Comparison of ENCODE assay signal across 32 cellular contexts in the genomic region with DNA sequence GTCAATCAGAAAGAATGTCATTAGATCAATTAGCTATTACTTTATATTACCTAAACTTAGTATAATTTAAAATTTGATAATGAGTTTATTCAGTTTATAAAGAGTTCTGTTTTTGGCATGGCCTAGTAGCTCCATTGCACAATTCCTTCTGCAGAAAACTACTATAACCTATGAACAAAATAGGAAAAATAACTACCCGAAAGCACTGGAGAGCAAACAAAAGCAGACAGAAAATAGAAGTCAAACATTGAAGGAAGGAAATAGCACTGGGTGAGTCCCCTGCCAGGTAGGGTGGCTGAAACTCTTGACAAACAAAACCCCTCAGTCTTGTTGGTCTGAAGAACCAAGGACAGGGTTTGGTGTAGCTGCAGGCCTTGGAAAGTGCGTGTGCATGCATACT.
"Had no signal": no experiment of that assay in that cellular context is flagged by ENCODE, and none has a peak within 500 bp of the region (broad histone marks: within the 10 kb centered on the region; RNA-seq: fewer than 3 reads in every experiment).

No MANE protein-coding gene starts in this region.

- ATAC-seq: activated T-helper 17 cell treated with anti-CD3 and anti-CD28 coated beads, Interleukin-2, amount 50 U/mL, for 72 hours; effector memory CD8-positive, alpha-beta T cell; gastroesophageal sphincter; WTC11 had no signal

- H3K4me3 ChIP-seq: esophagus squamous epithelium, gastroesophageal sphincter had no signal

- H3K4me3 Mint-ChIP-seq: activated CD4-positive, alpha-beta memory T cell treated with anti-CD3 and anti-CD28 coated beads, Interleukin-2, amount 10 ng/mL, durations not matched to agents 7 days and 5 days; activated CD4-positive, alpha-beta T cell treated with anti-CD3 and anti-CD28 coated beads, Interleukin-2, amount 10 ng/mL, durations not matched to agents 7 days and 5 days; activated naive CD8-positive, alpha-beta T cell; activated T-cell treated with anti-CD3 and anti-CD28 coated beads, Interleukin-2, amount 50 U/mL, for 24 hours; activated T-helper 17 cell treated with anti-CD3 and anti-CD28 coated beads, Interleukin-2, amount 50 U/mL, for 72 hours; effector memory CD8-positive, alpha-beta T cell; WTC11 had no signal

- DNase-seq: activated CD4-positive, alpha-beta memory T cell treated with anti-CD3 and anti-CD28 coated beads, Interleukin-2, amount 10 ng/mL, durations not matched to agents 7 days and 5 days; activated CD4-positive, alpha-beta T cell treated with anti-CD3 and anti-CD28 coated beads for 1 hour; activated CD4-positive, alpha-beta T cell treated with anti-CD3 and anti-CD28 coated beads for 4 hours; activated CD4-positive, alpha-beta T cell treated with anti-CD3 and anti-CD28 coated beads, Interleukin-2, amount 10 ng/mL, durations not matched to agents 7 days and 5 days; activated CD4-positive, alpha-beta T cell treated with anti-CD3 and anti-CD28 coated beads, Interleukin-2, amount 50 U/mL, for 4 hours; activated CD8-positive, alpha-beta memory T cell treated with anti-CD3 and anti-CD28 coated beads, Interleukin-2, amount 50 U/mL, for 48 hours; activated effector memory CD4-positive, alpha-beta T cell treated with Interleukin-2 at 50 U/mL for 16 hours; activated gamma-delta T cell treated with Interleukin-2 at 50 U/mL for 16 hours; activated naive CD4-positive, alpha-beta T cell treated with anti-CD3 and anti-CD28 coated beads, Interleukin-2, amount 50 U/mL, for 16 hours; activated naive CD4-positive, alpha-beta T cell treated with Interleukin-2 at 50 U/mL for 16 hours; activated T-cell treated with anti-CD3 and anti-CD28 coated beads for 4 hours; activated T-cell treated with anti-CD3 and anti-CD28 coated beads, Interleukin-2, amount 50 U/mL, for 24 hours; amniotic stem cell; anterior cingulate cortex; brain microvascular endothelial cell; cortex of kidney; dermis blood vessel endothelial cell; effector CD4-positive, alpha-beta T cell; effector memory CD8-positive, alpha-beta T cell; esophagus squamous epithelium; foreskin melanocyte; T-helper 2 cell had no signal

- H3K27ac Mint-ChIP-seq: activated CD4-positive, alpha-beta memory T cell treated with anti-CD3 and anti-CD28 coated beads, Interleukin-2, amount 10 ng/mL, durations not matched to agents 7 days and 5 days; activated CD4-positive, alpha-beta T cell treated with anti-CD3 and anti-CD28 coated beads, Interleukin-2, amount 10 ng/mL, durations not matched to agents 7 days and 5 days; activated naive CD8-positive, alpha-beta T cell; activated T-cell treated with anti-CD3 and anti-CD28 coated beads, Interleukin-2, amount 50 U/mL, for 24 hours; activated T-helper 17 cell treated with anti-CD3 and anti-CD28 coated beads, Interleukin-2, amount 50 U/mL, for 72 hours; WTC11 had no signal

- H3K9me3 Mint-ChIP-seq: activated T-helper 17 cell treated with anti-CD3 and anti-CD28 coated beads, Interleukin-2, amount 50 U/mL, for 72 hours had no signal

- H3K27me3 Mint-ChIP-seq: activated CD4-positive, alpha-beta memory T cell treated with anti-CD3 and anti-CD28 coated beads, Interleukin-2, amount 10 ng/mL, durations not matched to agents 7 days and 5 days; activated CD4-positive, alpha-beta T cell treated with anti-CD3 and anti-CD28 coated beads, Interleukin-2, amount 10 ng/mL, durations not matched to agents 7 days and 5 days; activated naive CD8-positive, alpha-beta T cell; activated T-cell treated with anti-CD3 and anti-CD28 coated beads, Interleukin-2, amount 50 U/mL, for 24 hours; activated T-helper 17 cell treated with anti-CD3 and anti-CD28 coated beads, Interleukin-2, amount 50 U/mL, for 72 hours; effector memory CD8-positive, alpha-beta T cell had no signal

- FAIRE-seq: astrocyte, bronchial epithelial cell, colon, endothelial cell of umbilical vein had no signal

- H3K27ac ChIP-seq: brain microvascular endothelial cell, epithelial cell of prostate, esophagus squamous epithelium, gastroesophageal sphincter, VCaP had no signal

- H3K4me1 ChIP-seq: esophagus squamous epithelium had no signal

- H3K36me3 ChIP-seq: brain microvascular endothelial cell had no signal

- H3K27me3 ChIP-seq: brain microvascular endothelial cell, esophagus squamous epithelium, gastroesophageal sphincter had no signal
